Comparison of ENCODE assay signal across 26 cellular contexts in the genomic region with DNA sequence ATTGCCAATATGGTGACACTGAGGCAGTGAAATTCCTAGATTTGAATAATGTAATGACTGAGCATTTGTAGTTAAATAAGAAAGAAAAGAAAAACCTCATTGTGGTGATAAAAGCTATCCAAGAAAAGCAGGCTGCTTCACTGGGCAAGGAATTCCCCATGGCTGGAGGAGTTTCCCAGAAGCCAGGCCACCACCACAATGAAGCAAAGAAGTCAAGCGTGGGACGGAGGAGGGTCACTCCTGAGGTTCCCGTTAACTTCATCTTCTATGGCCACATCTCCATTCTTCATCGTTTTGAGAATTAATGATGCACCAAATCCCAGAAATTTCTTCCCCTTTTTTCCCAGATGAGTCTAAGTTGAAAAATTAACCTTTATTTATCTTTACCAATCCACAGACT.
DNase-seq lines count a peak whose midpoint lies in the region; ATAC-seq and TF ChIP-seq lines count a peak whose summit lies in the region.
"Had no signal": no experiment of that assay in that cellular context is flagged by ENCODE, and none has a peak within 500 bp of the region (broad histone marks: within the 10 kb centered on the region; RNA-seq: fewer than 3 reads in every experiment).

No MANE protein-coding gene starts in this region.

- H3K9me3 ChIP-seq in OCI-LY7 (ENCODE audit: low read length): no peaks in the 10 kb centered on the region

- ATAC-seq in GM23338 (no peak), left ventricle myocardium superior (no peak), GM21723 (IDR thresholded peaks at IDR 0.05; ENCODE audit: unreplicated experiment) (no peak)
- ATAC-seq: GM12878, K562, Panc1 had no signal

- no peaks in the 10 kb centered on the region for H3K27me3 ChIP-seq in kidney epithelial cell (ENCODE audit: control insufficient read depth, insufficient read depth, low read length)
- H3K27me3 ChIP-seq in GM23338 (ENCODE audit: insufficient read depth): no peaks in the 10 kb centered on the region

- H3K4me1 ChIP-seq in OCI-LY7 (ENCODE audit: insufficient read depth, low read length, poor library complexity, severe bottlenecking) (peaks cover 100% of the 10 kb centered on the region), GM23338 (ENCODE audit: insufficient read depth) (no peaks in the 10 kb centered on the region)

- no peaks in the 10 kb centered on the region for H4K20me1 ChIP-seq in OCI-LY7 (ENCODE audit: insufficient read depth, low read length)
- H4K20me1 ChIP-seq in GM23338 (replicated peaks; ENCODE audit: insufficient read depth): no peaks in the 10 kb centered on the region

- H3K27ac Mint-ChIP-seq in GM23338: no peak overlapping the region
- H3K27ac Mint-ChIP-seq: CD4-positive, alpha-beta memory T cell had no signal

- H3K4me3 ChIP-seq in OCI-LY7 (ENCODE audit: low read depth, low read length, poor library complexity, severe bottlenecking) (no peak overlapping the region), kidney epithelial cell (ENCODE audit: low read depth, low read length) (no peak overlapping the region), GM23338 (no peak overlapping the region)
- H3K4me3 ChIP-seq: GM12878, K562, SK-N-MC had no signal

- TF ChIP-seq CTCF in OCI-LY7 (conservative IDR thresholded peaks at IDR 0.05; ENCODE audit: low read length): no peak
- TF ChIP-seq CTCF in kidney epithelial cell (IDR thresholded peaks at IDR 0.05; ENCODE audit: insufficient read depth, low read length, poor library complexity, severe bottlenecking): no peak
- no peak for TF ChIP-seq CTCF in GM23338 (conservative IDR thresholded peaks at IDR 0.05; ENCODE audit: low read depth in 2 of 2)

- H3K36me3 Mint-ChIP-seq in GM23338 (ENCODE audit: low read depth): no peaks in the 10 kb centered on the region
- H3K36me3 Mint-ChIP-seq: CD4-positive, alpha-beta memory T cell had no signal

- no peak for DNase-seq in OCI-LY7 (ENCODE audit: low spot score)
- DNase-seq in astrocyte of the hippocampus (ENCODE audit: low read depth, low spot score): peak; percentile 92
- DNase-seq in kidney epithelial cell (ENCODE audit: low read depth): peak; percentile 77
- DNase-seq in GM23338 (ENCODE audit: low spot score): no peak
- DNase-seq in NCI-H2196 treated with DMSO at 0.1 percent for 48 hours (lab: John Stamatoyannopoulos, UW; ENCODE audit: unreplicated experiment): no peak
- no peak for DNase-seq in left ventricle myocardium superior
- DNase-seq: CD4-positive, alpha-beta memory T cell; COR-L47; EL; GDM1; MV-4-11; NCI-H1105; NCI-H1436 treated with DMSO at 0.1 percent for 48 hours; NCI-H1930; NCI-H2107; NCI-H446 treated with DMSO at 0.1 percent for 48 hours; NCI-H526; NCI-H82; NK-92 treated with Interleukin-12 subunit alpha and Interleukin-12 subunit beta, amount 100 ng/mL, for 24 hours; SIG-M5; SW 1271 had no signal

- H3K4me3 Mint-ChIP-seq in GM23338: no peak overlapping the region
- H3K4me3 Mint-ChIP-seq: CD4-positive, alpha-beta memory T cell had no signal

- no peaks in the 10 kb centered on the region for H3K27me3 Mint-ChIP-seq in GM23338 (ENCODE audit: insufficient read depth, low read depth, poor library complexity)
- H3K27me3 Mint-ChIP-seq: CD4-positive, alpha-beta memory T cell had no signal

- H3K4me2 ChIP-seq in OCI-LY7 (ENCODE audit: low read length): 0 out of 2 replicates have a peak overlapping the region, but pooled peaks have one; percentile 67
- H3K4me2 ChIP-seq in GM23338: no peak overlapping the region

- BruUV-seq in OCI-LY7 (replicated peaks; lab: Mats Ljungman, UMichigan): no TSS peak

- no peaks in the 10 kb centered on the region for H3F3A ChIP-seq in GM23338 (replicated peaks; ENCODE audit: low read depth)

- CTCF ChIA-PET in OCI-LY7 (lab: Charles Lee; ENCODE audit: unreplicated experiment): no interaction called here

- H3K36me3 ChIP-seq in OCI-LY7 (ENCODE audit: insufficient read depth, low read length) (no peaks in the 10 kb centered on the region), kidney epithelial cell (ENCODE audit: control insufficient read depth, insufficient read depth, low read length) (no peaks in the 10 kb centered on the region), GM23338 (ENCODE audit: insufficient read depth) (no peaks in the 10 kb centered on the region)

- H3K9me2 ChIP-seq in OCI-LY7 (ENCODE audit: insufficient read depth, low read length) (no peaks in the 10 kb centered on the region), GM23338 (ENCODE audit: insufficient read depth) (peaks cover 3% of the 10 kb centered on the region)

- H3K79me2 ChIP-seq in OCI-LY7 (ENCODE audit: insufficient read depth, low read depth, low read length) (no peaks in the 10 kb centered on the region; the same call in 1 of the 2 replicates), GM23338 (replicated peaks; ENCODE audit: insufficient read depth) (no peaks in the 10 kb centered on the region)

- H3K9me3 Mint-ChIP-seq in GM23338: no peaks in the 10 kb centered on the region
- H3K9me3 Mint-ChIP-seq: CD4-positive, alpha-beta memory T cell had no signal

- no peaks in the 10 kb centered on the region for H3K4me1 Mint-ChIP-seq in GM23338

- no peak overlapping the region for H2AFZ ChIP-seq in OCI-LY7 (ENCODE audit: low read length)
- no peak overlapping the region for H2AFZ ChIP-seq in GM23338

- no peak overlapping the region for H3K27ac ChIP-seq in OCI-LY7 (ENCODE audit: low read depth, low read length, poor library complexity, severe bottlenecking)
- H3K27ac ChIP-seq in GM23338 (ENCODE audit: low read depth): no peak overlapping the region
- H3K27ac ChIP-seq: SK-N-MC had no signal

- POLR2A ChIA-PET in OCI-LY7 (lab: Charles Lee): interaction anchor here (0.7 to 12.2 kb wide), 3 partner anchors 10 to 191 kb away, joined by 3 to 331 read pairs (median 64); no protein-coding TSS in a partner anchor

- intact Hi-C loops in OCI-LY7 (cut with micrococcal nuclease; ENCODE audit: unreplicated experiment): no loop called here
- intact Hi-C loops in left ventricle myocardium superior (cut with micrococcal nuclease): no loop called here

TF ChIP-seq in GM23338, 12 proteins besides CTCF, POLR2A, EP300 and RAD21 (continues in another document):
- TF ChIP-seq POLR2AphosphoS5 (IDR thresholded peaks at IDR 0.05; ENCODE audit: low read depth) (no peak), EZH2 (IDR thresholded peaks at IDR 0.05; ENCODE audit: low read depth, unreplicated experiment) (no peak), STAT1 (IDR thresholded peaks at IDR 0.05; ENCODE audit: unreplicated experiment) (no peak), CREB1 (CRISPR knock-in tag; IDR thresholded peaks at IDR 0.05; ENCODE audit: low read depth) (no peak), JUNB (IDR thresholded peaks at IDR 0.05; ENCODE audit: unreplicated experiment) (no peak), ZNF114 (CRISPR knock-in tag; IDR thresholded peaks at IDR 0.05) (no peak), ZNF462 (CRISPR knock-in tag; IDR thresholded peaks at IDR 0.05) (no peak)

Comparison
In these comparisons a context has a peak if more than half of its experiments do, and no peak if none do; other contexts are left out.
1. DNase-seq: peak in astrocyte of the hippocampus (single experiment) and kidney epithelial cell (single experiment); none in OCI-LY7 (single experiment), GM23338 (single experiment), NCI-H2196 treated with DMSO at 0.1 percent for 48 hours (single experiment) and left ventricle myocardium superior (single experiment).